Comparison of ENCODE assay signal across 9 cellular contexts in genomic region chr5:134138416-134139376, GRCh38. TPM values are rescaled to one million over a fixed set of nuclear protein-coding genes. Genes with fewer than 3 reads are reported as not detected.
DNase-seq lines count a peak whose midpoint lies in the region; ATAC-seq and FAIRE-seq lines count a peak whose summit lies in the region.
"Had no signal": no experiment of that assay in that cellular context is flagged by ENCODE, and none has a peak within 500 bp of the region (broad histone marks: within the 10 kb centered on the region; RNA-seq: fewer than 3 reads in every experiment).

No MANE protein-coding gene starts in this region.

- CTCF ChIA-PET in naive thymus-derived CD4-positive, alpha-beta T cell (lab: Charles Lee), result interaction anchor here (0.9 to 28.5 kb wide), 7 partner anchors 8 to 99 kb away, joined by 3 to 394 read pairs (median 14); partner anchors contain the start of gene TCF7

- H3K4me1 Mint-ChIP-seq in naive thymus-derived CD4-positive, alpha-beta T cell, result peaks cover 42 to 90% (median 66%) of the 10 kb centered on the region in 7 donors

- ATAC-seq in GM21390 (IDR thresholded peaks at IDR 0.05; ENCODE audit: unreplicated experiment) (peak; percentile 82), HG03521 (IDR thresholded peaks at IDR 0.05; ENCODE audit: unreplicated experiment) (no peak)
- no peak for ATAC-seq in naive thymus-derived CD4-positive, alpha-beta T cell

- intact Hi-C loops in naive thymus-derived CD4-positive, alpha-beta T cell (cut with micrococcal nuclease), result loop anchor here in 1 of 2 donors (1.0 kb wide), 1 partner anchor 27 kb away; no protein-coding TSS in a partner anchor

- peaks cover 19 to 60% (median 35%) of the 10 kb centered on the region in 5 donors for H3K36me3 Mint-ChIP-seq in naive thymus-derived CD4-positive, alpha-beta T cell

- H3K27me3 Mint-ChIP-seq in naive thymus-derived CD4-positive, alpha-beta T cell, result peaks cover 0 to 2% (median 0%) of the 10 kb centered on the region in 5 donors

- H3K9me3 Mint-ChIP-seq in naive thymus-derived CD4-positive, alpha-beta T cell, result peaks cover 0 to 3% (median 0%) of the 10 kb centered on the region in 11 donors
- H3K9me3 Mint-ChIP-seq: brain had no signal

- POLR2A ChIA-PET in naive thymus-derived CD4-positive, alpha-beta T cell (lab: Charles Lee), result interaction anchor here (0.6 to 48.2 kb wide), 5 partner anchors 33 to 386 kb away, joined by 3 to 1333 read pairs (median 3); no protein-coding TSS in a partner anchor

- H3K4me1 ChIP-seq in naive thymus-derived CD4-positive, alpha-beta T cell (ENCODE audit: control insufficient read depth in 2 of 2, insufficient read depth in 2 of 2, low read length in 2 of 2), result peaks cover 58 to 75% of the 10 kb centered on the region in 2 donors

- H3K9me3 ChIP-seq in naive thymus-derived CD4-positive, alpha-beta T cell (ENCODE audit: control insufficient read depth in 2 of 3, low read length in 3 of 3), result no peaks in the 10 kb centered on the region

- peaks cover 39 to 97% (median 88%) of the 10 kb centered on the region in 3 experiments for H3K36me3 ChIP-seq in naive thymus-derived CD4-positive, alpha-beta T cell (ENCODE audit: control insufficient read depth in 2 of 3, insufficient read depth in 3 of 3, low read length in 3 of 3)

- FAIRE-seq in HTR-8/SVneo (lab: Jason Lieb, UNC), result peak; percentile 55

- peak overlapping the region; percentile 62 to 99 (median 95) for H3K27ac Mint-ChIP-seq in naive thymus-derived CD4-positive, alpha-beta T cell

- no peaks in the 10 kb centered on the region for H3K27me3 ChIP-seq in naive thymus-derived CD4-positive, alpha-beta T cell (ENCODE audit: control insufficient read depth in 2 of 2, insufficient read depth in 2 of 2, low read length in 2 of 2)

- no peak overlapping the region for H3K4me3 ChIP-seq in naive thymus-derived CD4-positive, alpha-beta T cell (ENCODE audit: low read length)

- peak overlapping the region in 7 of 10 donors; percentile 12 to 100 (median 53) for H3K4me3 Mint-ChIP-seq in naive thymus-derived CD4-positive, alpha-beta T cell
- H3K4me3 Mint-ChIP-seq: brain had no signal

- DNase-seq in COLO829 (ENCODE audit: low spot score) (peak; percentile 26), HTR-8/SVneo (ENCODE audit: insufficient read length, low spot score) (peak; percentile 41), NCI-H524 (lab: John Stamatoyannopoulos, UW) (no peak), hippocampal formation (lab: John Stamatoyannopoulos, UW) (no peak)
- DNase-seq in activated effector memory CD4-positive, alpha-beta T cell treated with anti-CD3 and anti-CD28 coated beads, Interleukin-2, amount 50 U/mL, for 16 hours, result peak; percentile 88
- DNase-seq in naive thymus-derived CD4-positive, alpha-beta T cell, result peak in 3 of 9 donors; percentile 4 to 73 (median 24)

- H3K27ac ChIP-seq in naive thymus-derived CD4-positive, alpha-beta T cell (ENCODE audit: low read depth, low read length), result peak overlapping the region; percentile 97

RNA-seq across cellular contexts. Expression of gene TCF7, which starts 24.2 kb away (rescaled TPM):
- 1,000 to 10,000 TPM in 2 of 5 experiments, 100 to 1,000 TPM in 3; 203 to 1,066 (median 643) TPM for total RNA-seq in naive thymus-derived CD4-positive, alpha-beta T cell
- polyA plus RNA-seq in naive thymus-derived CD4-positive, alpha-beta T cell, result 100 to 1,000 TPM; 356 to 560 TPM

RNA-seq across cellular contexts. Expression of gene SKP1, which starts 38.1 kb away (rescaled TPM):
- total RNA-seq in naive thymus-derived CD4-positive, alpha-beta T cell, result 100 to 1,000 TPM; 224 to 287 (median 268) TPM
- polyA plus RNA-seq in naive thymus-derived CD4-positive, alpha-beta T cell, result 1,000 to 10,000 TPM; 1,257 to 1,361 TPM

Comparison
In these comparisons a context has a peak if more than half of its experiments do, and no peak if none do; other contexts are left out.
1. DNase-seq: peak in COLO829 (single experiment), HTR-8/SVneo (single experiment) and activated effector memory CD4-positive, alpha-beta T cell treated with anti-CD3 and anti-CD28 coated beads, Interleukin-2, amount 50 U/mL, for 16 hours (single experiment); none in NCI-H524 (0 of 2) and hippocampal formation (0 of 2).